ENCODE assay signal across 1 cellular context in the genomic region with DNA sequence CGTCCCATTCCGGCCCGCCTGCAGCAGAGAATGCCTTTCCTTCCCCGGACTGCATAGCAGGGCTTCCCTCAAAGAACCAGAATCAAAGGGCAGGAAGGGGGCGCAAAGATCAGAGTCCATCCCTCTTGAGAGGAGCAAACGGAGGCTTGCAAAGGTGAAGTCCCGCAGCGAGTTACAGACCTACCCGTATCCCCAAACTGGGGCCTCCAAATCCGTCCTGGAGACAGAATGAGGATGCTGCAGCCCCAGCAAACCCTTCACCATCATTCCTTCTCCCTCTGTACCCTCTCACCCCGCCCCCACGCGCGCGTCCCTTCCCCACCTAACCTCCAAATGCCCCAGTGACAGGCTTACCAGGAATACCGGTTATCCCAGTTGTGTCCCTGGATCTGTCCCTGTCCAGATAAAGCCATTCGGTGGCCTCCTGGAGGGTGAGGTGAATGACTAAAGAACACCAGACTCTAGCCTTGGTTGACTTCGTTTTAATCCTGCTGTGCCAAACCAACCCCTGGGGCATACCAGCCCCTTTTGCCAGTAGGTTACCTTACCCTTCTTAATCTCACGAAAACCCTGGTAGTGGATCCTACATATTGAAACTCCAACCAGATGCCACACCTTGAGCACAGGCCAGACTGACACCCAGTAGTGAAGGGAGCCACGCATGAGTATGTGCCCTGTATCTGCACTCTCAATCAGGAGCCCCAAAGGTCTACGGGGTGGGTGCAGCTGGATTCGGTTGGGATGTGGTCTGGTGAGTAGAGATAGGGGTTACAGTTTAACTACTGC.
TF ChIP-seq lines count a peak whose summit lies in the region.

No MANE protein-coding gene starts in this region.

TF ChIP-seq in K562, 482 proteins besides CTCF, POLR2A, EP300 and RAD21 (continued from another document and continues in another):
- TF ChIP-seq, protein P1, sequence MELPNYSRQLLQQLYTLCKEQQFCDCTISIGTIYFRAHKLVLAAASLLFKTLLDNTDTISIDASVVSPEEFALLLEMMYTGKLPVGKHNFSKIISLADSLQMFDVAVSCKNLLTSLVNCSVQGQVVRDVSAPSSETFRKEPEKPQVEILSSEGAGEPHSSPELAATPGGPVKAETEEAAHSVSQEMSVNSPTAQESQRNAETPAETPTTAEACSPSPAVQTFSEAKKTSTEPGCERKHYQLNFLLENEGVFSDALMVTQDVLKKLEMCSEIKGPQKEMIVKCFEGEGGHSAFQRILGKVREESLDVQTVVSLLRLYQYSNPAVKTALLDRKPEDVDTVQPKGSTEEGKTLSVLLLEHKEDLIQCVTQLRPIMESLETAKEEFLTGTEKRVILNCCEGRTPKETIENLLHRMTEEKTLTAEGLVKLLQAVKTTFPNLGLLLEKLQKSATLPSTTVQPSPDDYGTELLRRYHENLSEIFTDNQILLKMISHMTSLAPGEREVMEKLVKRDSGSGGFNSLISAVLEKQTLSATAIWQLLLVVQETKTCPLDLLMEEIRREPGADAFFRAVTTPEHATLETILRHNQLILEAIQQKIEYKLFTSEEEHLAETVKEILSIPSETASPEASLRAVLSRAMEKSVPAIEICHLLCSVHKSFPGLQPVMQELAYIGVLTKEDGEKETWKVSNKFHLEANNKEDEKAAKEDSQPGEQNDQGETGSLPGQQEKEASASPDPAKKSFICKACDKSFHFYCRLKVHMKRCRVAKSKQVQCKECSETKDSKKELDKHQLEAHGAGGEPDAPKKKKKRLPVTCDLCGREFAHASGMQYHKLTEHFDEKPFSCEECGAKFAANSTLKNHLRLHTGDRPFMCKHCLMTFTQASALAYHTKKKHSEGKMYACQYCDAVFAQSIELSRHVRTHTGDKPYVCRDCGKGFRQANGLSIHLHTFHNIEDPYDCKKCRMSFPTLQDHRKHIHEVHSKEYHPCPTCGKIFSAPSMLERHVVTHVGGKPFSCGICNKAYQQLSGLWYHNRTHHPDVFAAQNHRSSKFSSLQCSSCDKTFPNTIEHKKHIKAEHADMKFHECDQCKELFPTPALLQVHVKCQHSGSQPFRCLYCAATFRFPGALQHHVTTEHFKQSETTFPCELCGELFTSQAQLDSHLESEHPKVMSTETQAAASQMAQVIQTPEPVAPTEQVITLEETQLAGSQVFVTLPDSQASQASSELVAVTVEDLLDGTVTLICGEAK (IDR thresholded peaks at IDR 0.05), result no peak
- TF ChIP-seq, protein P1 (CRISPR knock-in tag; IDR thresholded peaks at IDR 0.05), result no peak
- TF ChIP-seq, protein P2, sequence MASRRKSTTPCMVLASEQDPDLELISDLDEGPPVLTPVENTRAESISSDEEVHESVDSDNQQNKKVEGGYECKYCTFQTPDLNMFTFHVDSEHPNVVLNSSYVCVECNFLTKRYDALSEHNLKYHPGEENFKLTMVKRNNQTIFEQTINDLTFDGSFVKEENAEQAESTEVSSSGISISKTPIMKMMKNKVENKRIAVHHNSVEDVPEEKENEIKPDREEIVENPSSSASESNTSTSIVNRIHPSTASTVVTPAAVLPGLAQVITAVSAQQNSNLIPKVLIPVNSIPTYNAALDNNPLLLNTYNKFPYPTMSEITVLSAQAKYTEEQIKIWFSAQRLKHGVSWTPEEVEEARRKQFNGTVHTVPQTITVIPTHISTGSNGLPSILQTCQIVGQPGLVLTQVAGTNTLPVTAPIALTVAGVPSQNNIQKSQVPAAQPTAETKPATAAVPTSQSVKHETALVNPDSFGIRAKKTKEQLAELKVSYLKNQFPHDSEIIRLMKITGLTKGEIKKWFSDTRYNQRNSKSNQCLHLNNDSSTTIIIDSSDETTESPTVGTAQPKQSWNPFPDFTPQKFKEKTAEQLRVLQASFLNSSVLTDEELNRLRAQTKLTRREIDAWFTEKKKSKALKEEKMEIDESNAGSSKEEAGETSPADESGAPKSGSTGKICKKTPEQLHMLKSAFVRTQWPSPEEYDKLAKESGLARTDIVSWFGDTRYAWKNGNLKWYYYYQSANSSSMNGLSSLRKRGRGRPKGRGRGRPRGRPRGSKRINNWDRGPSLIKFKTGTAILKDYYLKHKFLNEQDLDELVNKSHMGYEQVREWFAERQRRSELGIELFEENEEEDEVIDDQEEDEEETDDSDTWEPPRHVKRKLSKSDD (conservative IDR thresholded peaks at IDR 0.05; ENCODE audit: low read length), result no peak
- TF ChIP-seq LEF1 (IDR thresholded peaks at IDR 0.05), result peak; percentile 88
- TF ChIP-seq TBP (optimal IDR thresholded peaks at IDR 0.05; ENCODE audit: low read depth, low read length), result peak; percentile 78
- peak; percentile 54 for TF ChIP-seq SMAD4 (CRISPR knock-in tag; conservative IDR thresholded peaks at IDR 0.05)
- no peak for TF ChIP-seq NR3C1 (CRISPR knock-in tag; IDR thresholded peaks at IDR 0.05)
- peak in 1 of 2 experiments; percentile 18; a peak in 1 of 4 replicates for TF ChIP-seq TBL1XR1 (IDR thresholded peaks at IDR 0.05; ENCODE audit: low read length in 2 of 2)
- TF ChIP-seq, protein P3, sequence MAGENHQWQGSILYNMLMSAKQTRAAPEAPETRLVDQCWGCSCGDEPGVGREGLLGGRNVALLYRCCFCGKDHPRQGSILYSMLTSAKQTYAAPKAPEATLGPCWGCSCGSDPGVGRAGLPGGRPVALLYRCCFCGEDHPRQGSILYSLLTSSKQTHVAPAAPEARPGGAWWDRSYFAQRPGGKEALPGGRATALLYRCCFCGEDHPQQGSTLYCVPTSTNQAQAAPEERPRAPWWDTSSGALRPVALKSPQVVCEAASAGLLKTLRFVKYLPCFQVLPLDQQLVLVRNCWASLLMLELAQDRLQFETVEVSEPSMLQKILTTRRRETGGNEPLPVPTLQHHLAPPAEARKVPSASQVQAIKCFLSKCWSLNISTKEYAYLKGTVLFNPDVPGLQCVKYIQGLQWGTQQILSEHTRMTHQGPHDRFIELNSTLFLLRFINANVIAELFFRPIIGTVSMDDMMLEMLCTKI (IDR thresholded peaks at IDR 0.05; ENCODE audit: partially characterized antibody), result no peak
- TF ChIP-seq, protein P4, sequence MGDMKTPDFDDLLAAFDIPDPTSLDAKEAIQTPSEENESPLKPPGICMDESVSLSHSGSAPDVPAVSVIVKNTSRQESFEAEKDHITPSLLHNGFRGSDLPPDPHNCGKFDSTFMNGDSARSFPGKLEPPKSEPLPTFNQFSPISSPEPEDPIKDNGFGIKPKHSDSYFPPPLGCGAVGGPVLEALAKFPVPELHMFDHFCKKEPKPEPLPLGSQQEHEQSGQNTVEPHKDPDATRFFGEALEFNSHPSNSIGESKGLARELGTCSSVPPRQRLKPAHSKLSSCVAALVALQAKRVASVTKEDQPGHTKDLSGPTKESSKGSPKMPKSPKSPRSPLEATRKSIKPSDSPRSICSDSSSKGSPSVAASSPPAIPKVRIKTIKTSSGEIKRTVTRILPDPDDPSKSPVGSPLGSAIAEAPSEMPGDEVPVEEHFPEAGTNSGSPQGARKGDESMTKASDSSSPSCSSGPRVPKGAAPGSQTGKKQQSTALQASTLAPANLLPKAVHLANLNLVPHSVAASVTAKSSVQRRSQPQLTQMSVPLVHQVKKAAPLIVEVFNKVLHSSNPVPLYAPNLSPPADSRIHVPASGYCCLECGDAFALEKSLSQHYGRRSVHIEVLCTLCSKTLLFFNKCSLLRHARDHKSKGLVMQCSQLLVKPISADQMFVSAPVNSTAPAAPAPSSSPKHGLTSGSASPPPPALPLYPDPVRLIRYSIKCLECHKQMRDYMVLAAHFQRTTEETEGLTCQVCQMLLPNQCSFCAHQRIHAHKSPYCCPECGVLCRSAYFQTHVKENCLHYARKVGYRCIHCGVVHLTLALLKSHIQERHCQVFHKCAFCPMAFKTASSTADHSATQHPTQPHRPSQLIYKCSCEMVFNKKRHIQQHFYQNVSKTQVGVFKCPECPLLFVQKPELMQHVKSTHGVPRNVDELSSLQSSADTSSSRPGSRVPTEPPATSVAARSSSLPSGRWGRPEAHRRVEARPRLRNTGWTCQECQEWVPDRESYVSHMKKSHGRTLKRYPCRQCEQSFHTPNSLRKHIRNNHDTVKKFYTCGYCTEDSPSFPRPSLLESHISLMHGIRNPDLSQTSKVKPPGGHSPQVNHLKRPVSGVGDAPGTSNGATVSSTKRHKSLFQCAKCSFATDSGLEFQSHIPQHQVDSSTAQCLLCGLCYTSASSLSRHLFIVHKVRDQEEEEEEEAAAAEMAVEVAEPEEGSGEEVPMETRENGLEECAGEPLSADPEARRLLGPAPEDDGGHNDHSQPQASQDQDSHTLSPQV (IDR thresholded peaks at IDR 0.05), result peak; percentile 59
- TF ChIP-seq CBX3 (IDR thresholded peaks at IDR 0.05; ENCODE audit: borderline replicate concordance in 1 of 2, low read length in 2 of 2), result 0 out of 3 replicates have a peak, but pooled peaks of 1 of the 2 experiments have one; percentile 51
- TF ChIP-seq HNRNPLL (IDR thresholded peaks at IDR 0.05; ENCODE audit: low read depth, low read length, poor library complexity, severe bottlenecking), result no peak
- TF ChIP-seq TFE3 (CRISPR knock-in tag; IDR thresholded peaks at IDR 0.05), result no peak
- 0 out of 4 replicates have a peak, but pooled peaks of 1 of the 2 experiments have one; percentile 17 for TF ChIP-seq SIN3A (IDR thresholded peaks at IDR 0.05; ENCODE audit: borderline replicate concordance in 2 of 2, control insufficient read depth in 1 of 2, low read depth in 2 of 2, low read length in 2 of 2)
- TF ChIP-seq, protein P5, sequence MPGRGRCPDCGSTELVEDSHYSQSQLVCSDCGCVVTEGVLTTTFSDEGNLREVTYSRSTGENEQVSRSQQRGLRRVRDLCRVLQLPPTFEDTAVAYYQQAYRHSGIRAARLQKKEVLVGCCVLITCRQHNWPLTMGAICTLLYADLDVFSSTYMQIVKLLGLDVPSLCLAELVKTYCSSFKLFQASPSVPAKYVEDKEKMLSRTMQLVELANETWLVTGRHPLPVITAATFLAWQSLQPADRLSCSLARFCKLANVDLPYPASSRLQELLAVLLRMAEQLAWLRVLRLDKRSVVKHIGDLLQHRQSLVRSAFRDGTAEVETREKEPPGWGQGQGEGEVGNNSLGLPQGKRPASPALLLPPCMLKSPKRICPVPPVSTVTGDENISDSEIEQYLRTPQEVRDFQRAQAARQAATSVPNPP (IDR thresholded peaks at IDR 0.05; ENCODE audit: borderline replicate concordance, insufficient read depth, insufficient read length), result no peak
- TF ChIP-seq RBM15 (IDR thresholded peaks at IDR 0.05; ENCODE audit: insufficient read depth, low read length), result no peak
- peak; percentile 52 for TF ChIP-seq ZFX (CRISPR knock-in tag; IDR thresholded peaks at IDR 0.05)
- 0 out of 2 replicates have a peak, but pooled peaks have one; percentile 42 for TF ChIP-seq ERF (CRISPR knock-in tag; IDR thresholded peaks at IDR 0.05)
- no peak for TF ChIP-seq C11orf30 (IDR thresholded peaks at IDR 0.05; ENCODE audit: low read depth)
- 0 out of 2 replicates have a peak, but pooled peaks have one; percentile 73 for TF ChIP-seq SMARCE1 (IDR thresholded peaks at IDR 0.05)
- TF ChIP-seq, protein P6, sequence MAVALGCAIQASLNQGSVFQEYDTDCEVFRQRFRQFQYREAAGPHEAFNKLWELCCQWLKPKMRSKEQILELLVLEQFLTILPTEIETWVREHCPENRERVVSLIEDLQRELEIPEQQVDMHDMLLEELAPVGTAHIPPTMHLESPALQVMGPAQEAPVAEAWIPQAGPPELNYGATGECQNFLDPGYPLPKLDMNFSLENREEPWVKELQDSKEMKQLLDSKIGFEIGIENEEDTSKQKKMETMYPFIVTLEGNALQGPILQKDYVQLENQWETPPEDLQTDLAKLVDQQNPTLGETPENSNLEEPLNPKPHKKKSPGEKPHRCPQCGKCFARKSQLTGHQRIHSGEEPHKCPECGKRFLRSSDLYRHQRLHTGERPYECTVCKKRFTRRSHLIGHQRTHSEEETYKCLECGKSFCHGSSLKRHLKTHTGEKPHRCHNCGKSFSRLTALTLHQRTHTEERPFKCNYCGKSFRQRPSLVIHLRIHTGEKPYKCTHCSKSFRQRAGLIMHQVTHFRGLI (CRISPR knock-in tag; IDR thresholded peaks at IDR 0.05), result no peak
- TF ChIP-seq, protein P7, sequence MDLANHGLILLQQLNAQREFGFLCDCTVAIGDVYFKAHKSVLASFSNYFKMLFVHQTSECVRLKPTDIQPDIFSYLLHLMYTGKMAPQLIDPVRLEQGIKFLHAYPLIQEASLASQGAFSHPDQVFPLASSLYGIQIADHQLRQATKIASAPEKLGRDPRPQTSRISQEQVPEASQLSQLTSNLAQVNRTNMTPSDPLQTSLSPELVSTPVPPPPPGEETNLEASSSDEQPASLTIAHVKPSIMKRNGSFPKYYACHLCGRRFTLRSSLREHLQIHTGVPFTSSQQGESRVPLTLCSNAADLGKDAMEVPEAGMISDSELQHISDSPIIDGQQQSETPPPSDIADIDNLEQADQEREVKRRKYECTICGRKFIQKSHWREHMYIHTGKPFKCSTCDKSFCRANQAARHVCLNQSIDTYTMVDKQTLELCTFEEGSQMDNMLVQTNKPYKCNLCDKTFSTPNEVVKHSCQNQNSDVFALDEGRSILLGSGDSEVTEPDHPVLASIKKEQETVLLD (IDR thresholded peaks at IDR 0.05), result peak; percentile 69; the same call in 1 of the 2 replicates
